In the genomic region with DNA sequence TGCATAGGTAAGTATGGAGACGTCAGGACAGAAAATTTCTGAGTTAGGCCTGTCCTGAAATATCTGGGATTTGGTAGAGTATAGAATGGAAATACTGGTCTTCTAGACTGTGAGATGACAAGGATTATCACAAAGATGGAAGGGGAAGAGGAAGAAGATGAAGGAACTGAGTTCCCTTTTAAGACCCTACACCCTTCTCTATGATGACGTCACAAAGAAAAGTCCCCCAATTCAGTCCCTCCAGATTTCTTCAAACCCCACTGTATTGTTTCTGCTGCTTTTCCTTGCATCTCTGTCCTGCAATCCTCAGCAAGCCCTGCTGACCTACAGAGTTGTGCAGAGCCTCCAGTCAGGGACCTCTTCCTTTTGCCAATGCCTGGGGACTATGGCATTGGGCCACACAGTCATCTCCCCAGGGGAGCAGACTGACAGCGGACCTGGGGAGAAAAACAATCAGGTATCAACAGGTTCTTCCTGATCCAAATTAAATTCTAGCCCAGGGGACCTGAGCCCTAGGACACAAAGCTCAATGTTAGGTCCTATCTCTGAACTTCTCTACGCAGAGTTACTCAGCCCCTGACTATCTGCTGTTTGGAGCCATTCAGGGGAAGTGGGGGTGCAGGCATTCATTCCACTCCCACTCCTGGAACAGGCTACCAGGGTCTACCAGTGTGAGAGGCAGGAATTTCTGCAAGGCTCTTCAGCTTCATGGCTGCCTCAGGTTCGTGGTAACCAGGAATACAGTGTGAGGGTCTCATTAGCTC, we compare ENCODE assay signal across 8 cellular contexts. TPM values are rescaled to one million over a fixed set of nuclear protein-coding genes. Genes with fewer than 3 reads are reported as not detected.
"Had no signal": no experiment of that assay in that cellular context is flagged by ENCODE, and none has a peak within 500 bp of the region (broad histone marks: within the 10 kb centered on the region; RNA-seq: fewer than 3 reads in every experiment).

No MANE protein-coding gene starts in this region.

- H3K27me3 ChIP-seq: spleen, suprapubic skin, upper lobe of left lung had no signal

- H3K4me1 ChIP-seq: lower lobe of right lung, upper lobe of left lung had no signal

- H3K4me3 ChIP-seq: lower lobe of right lung, spleen, suprapubic skin, upper lobe of left lung had no signal

- H3K36me3 ChIP-seq: lower lobe of right lung, spleen, suprapubic skin, upper lobe of left lung had no signal

- H3K27ac ChIP-seq: lower lobe of right lung, spleen, suprapubic skin, upper lobe of left lung had no signal

- H3K9me3 ChIP-seq: lower lobe of right lung, spleen, suprapubic skin, upper lobe of left lung had no signal

- DNase-seq: activated effector memory CD4-positive, alpha-beta T cell treated with Interleukin-2 at 50 U/mL for 16 hours; cortex of kidney; foreskin melanocyte; lower lobe of right lung; spleen had no signal

RNA-seq across cellular contexts. Expression of a gene that starts 49.2 kb away (rescaled TPM):
- total RNA-seq: mesothelial cell of epicardium, suprapubic skin had no signal
